Comparison of ENCODE assay signal across 8 cellular contexts in genomic region chr11:62602141-62603071, GRCh38. TPM values are rescaled to one million over a fixed set of nuclear protein-coding genes. Genes with fewer than 3 reads are reported as not detected.
A peak's percentile ranks its signal among the peaks of the same experiment; 100 is the strongest.
DNase-seq lines count a peak whose midpoint lies in the region; ATAC-seq, FAIRE-seq and TF ChIP-seq lines count a peak whose summit lies in the region.

No MANE protein-coding gene starts in this region.

- H4K20me1 ChIP-seq in keratinocyte (ENCODE audit: control insufficient read depth, extremely low read depth, insufficient read depth, low read length) = no peaks in the 10 kb centered on the region

- no peak for FAIRE-seq in keratinocyte (lab: Jason Lieb, UNC)

- H3K9ac ChIP-seq in keratinocyte (ENCODE audit: control insufficient read depth, extremely low read depth, insufficient read depth, low read length) = peak overlapping the region; percentile 70

- peak overlapping the region; percentile 62 for H3K4me3 ChIP-seq in CD8-positive, alpha-beta T cell (ENCODE audit: low read depth, low read length)
- peak overlapping the region; percentile 67 for H3K4me3 ChIP-seq in choroid plexus epithelial cell (ENCODE audit: low read depth, low read length)
- peak overlapping the region; percentile 61 to 86 (median 75) for H3K4me3 ChIP-seq in keratinocyte (ENCODE audit: control insufficient read depth in 2 of 3, extremely low read depth in 1 of 3, insufficient read depth in 2 of 3, low read depth in 1 of 3, low read length in 3 of 3)
- H3K4me3 ChIP-seq in skin epidermis = peak overlapping the region; percentile 73 to 99 (median 92)

- peaks cover 22% of the 10 kb centered on the region for H3K4me1 ChIP-seq in CD8-positive, alpha-beta T cell (ENCODE audit: insufficient read depth, low read length)
- H3K4me1 ChIP-seq in keratinocyte (ENCODE audit: control insufficient read depth, extremely low read depth, insufficient read depth, low read length) = peaks cover 14% of the 10 kb centered on the region

- H3K9me3 ChIP-seq in CD8-positive, alpha-beta T cell (ENCODE audit: low read length) = no peaks in the 10 kb centered on the region
- no peaks in the 10 kb centered on the region for H3K9me3 ChIP-seq in keratinocyte (ENCODE audit: control insufficient read depth, low read depth, low read length)

- H3K4me3 Mint-ChIP-seq in CD8-positive, alpha-beta T cell = peak overlapping the region; percentile 89

- intact Hi-C loops in CD8-positive, alpha-beta T cell (cut with DNase I, micrococcal nuclease) = loop anchor here (1.0 to 5.0 kb wide), 3 partner anchors 9 to 1235 kb away; partner anchors contain the start of genes ATL3 (in 1 of the 2) and MARK2 (in 1 of the 2)

- dilution Hi-C loops in keratinocyte (cut with MboI; ENCODE audit: extremely low pct_ligation_motif_present, low sequenced_read_pairs) = no loop called here

- CTCF ChIA-PET in CD8-positive, alpha-beta T cell (lab: Charles Lee) = interaction anchor here (0.7 to 4.7 kb wide), 4 partner anchors 9 to 178 kb away, joined by 4 to 37 read pairs (median 9); partner anchors contain the start of genes EML3, GANAB and TUT1

- H3K4me1 Mint-ChIP-seq in CD8-positive, alpha-beta T cell (ENCODE audit: low read depth) = peaks cover 58% of the 10 kb centered on the region

- peak overlapping the region; percentile 92 for H3K27ac Mint-ChIP-seq in CD8-positive, alpha-beta T cell

- TF ChIP-seq CTCF in CD8-positive, alpha-beta T cell (IDR thresholded peaks at IDR 0.05) = no peak
- no peak for TF ChIP-seq CTCF in choroid plexus epithelial cell (conservative IDR thresholded peaks at IDR 0.05; ENCODE audit: low read depth, low read length)
- TF ChIP-seq CTCF in keratinocyte (optimal IDR thresholded peaks at IDR 0.05 in 1 of 3, IDR thresholded peaks at IDR 0.05 in 1 of 3, conservative IDR thresholded peaks at IDR 0.05 in 1 of 3; ENCODE audit: extremely low read depth in 1 of 3, insufficient read depth in 2 of 3, low read length in 3 of 3) = peak in 2 of 3 experiments; percentile 18 to 39

- H3K4me2 ChIP-seq in keratinocyte (ENCODE audit: control insufficient read depth, extremely low read depth, insufficient read depth, low read depth, low read length) = peak overlapping the region; percentile 80

- H3K36me3 ChIP-seq in CD8-positive, alpha-beta T cell (ENCODE audit: insufficient read depth, low read length) = peaks cover 26% of the 10 kb centered on the region
- peaks cover 19 to 24% of the 10 kb centered on the region in 2 experiments for H3K36me3 ChIP-seq in keratinocyte (ENCODE audit: control insufficient read depth in 2 of 2, extremely low read depth in 1 of 2, insufficient read depth in 2 of 2, low read length in 2 of 2)

- peak overlapping the region; percentile 37 for H3K27ac ChIP-seq in CD8-positive, alpha-beta T cell (ENCODE audit: low read depth, low read length)
- H3K27ac ChIP-seq in keratinocyte (ENCODE audit: control insufficient read depth, insufficient read depth, low read length) (peak overlapping the region; percentile 68), skin epidermis (peak overlapping the region in 20 of 21 experiments; percentile 58 to 100 (median 98))

- no peaks in the 10 kb centered on the region for H3K9me3 Mint-ChIP-seq in CD8-positive, alpha-beta T cell

- ATAC-seq in CD8-positive, alpha-beta T cell = no peak
- peak; percentile 0 for ATAC-seq in HG02759 (IDR thresholded peaks at IDR 0.05; ENCODE audit: unreplicated experiment)
- ATAC-seq in HG03378 (IDR thresholded peaks at IDR 0.05; ENCODE audit: unreplicated experiment) = no peak

- POLR2A ChIA-PET in CD8-positive, alpha-beta T cell (lab: Charles Lee) = interaction anchor here (0.7 to 3.8 kb wide), 22 partner anchors 8 to 253 kb away, joined by 3 to 78 read pairs (median 4); partner anchors contain the start of genes B3GAT3, C11orf98, CSKMT and EEF1G

- H3K36me3 Mint-ChIP-seq in CD8-positive, alpha-beta T cell = peaks cover 76% of the 10 kb centered on the region

- H3K79me2 ChIP-seq in keratinocyte (ENCODE audit: control insufficient read depth, insufficient read depth, low read length) = peaks cover 36% of the 10 kb centered on the region

- H3K27me3 Mint-ChIP-seq in CD8-positive, alpha-beta T cell (ENCODE audit: low read depth) = no peaks in the 10 kb centered on the region

- H2AFZ ChIP-seq in keratinocyte (ENCODE audit: control insufficient read depth, low read length) = peak overlapping the region; percentile 42

- no peaks in the 10 kb centered on the region for H3K27me3 ChIP-seq in CD8-positive, alpha-beta T cell (ENCODE audit: insufficient read depth, low read length)
- H3K27me3 ChIP-seq in keratinocyte (ENCODE audit: control insufficient read depth, extremely low read depth, insufficient read depth, low read length) = no peaks in the 10 kb centered on the region

- no peaks in the 10 kb centered on the region for H3K9me1 ChIP-seq in keratinocyte (ENCODE audit: control insufficient read depth, extremely low read depth, insufficient read depth, low read length)

- peak in 2 of 7 experiments; percentile 26 to 28 for DNase-seq in CD8-positive, alpha-beta T cell
- peak; percentile 82 for DNase-seq in RKO (ENCODE audit: low spot score)
- DNase-seq in choroid plexus epithelial cell (ENCODE audit: low read depth) = peak; percentile 75
- DNase-seq in keratinocyte (ENCODE audit: low read depth, low spot score) = no peak
- no peak for DNase-seq in SW 1271 (lab: John Stamatoyannopoulos, UW)

RNA-seq across cellular contexts. Expression of gene MTA2, which starts 0.7 kb away (rescaled TPM):
- 100 to 1,000 TPM; 148 to 154 TPM for total RNA-seq in CD8-positive, alpha-beta T cell
- 29.4 to 44.3 TPM (median 39.7 TPM) in 3 replicates for polyA plus RNA-seq in keratinocyte
- 36.0 TPM for polyA plus RNA-seq in keratinocyte (2011; ENCODE audit: low read depth)
- polyA plus RNA-seq in keratinocyte (2011; cell fraction: cytosol; rRNA removed) = 25.2 and 30.6 TPM in 2 replicates
- polyA plus RNA-seq in keratinocyte (2011; cell fraction: nucleus; rRNA removed) = 65.7 and 66.8 TPM in 2 replicates
- polyA plus RNA-seq in keratinocyte (2012; ENCODE audit: low replicate concordance) = 49.0 and 96.6 TPM in 2 replicates
- polyA minus RNA-seq in keratinocyte = 56.3 to 107 TPM (median 107 TPM) in 3 replicates
- polyA minus RNA-seq in keratinocyte (2011; cell fraction: cytosol; rRNA and poly(A)+ RNA removed) = 43.5 TPM
- 43.9 and 54.5 TPM in 2 replicates for polyA minus RNA-seq in keratinocyte (2011; cell fraction: nucleus; rRNA and poly(A)+ RNA removed)

RNA-seq across cellular contexts. Expression of gene EML3, which starts 10.2 kb away (rescaled TPM):
- total RNA-seq in CD8-positive, alpha-beta T cell = 100 to 1,000 TPM; 167 to 189 TPM
- polyA plus RNA-seq in keratinocyte = 13.6 to 15.1 TPM (median 13.6 TPM) in 3 replicates
- polyA plus RNA-seq in keratinocyte (2011; ENCODE audit: low read depth) = 10.9 TPM
- polyA plus RNA-seq in keratinocyte (2011; cell fraction: cytosol; rRNA removed) = 5.5 and 6.4 TPM in 2 replicates
- polyA plus RNA-seq in keratinocyte (2011; cell fraction: nucleus; rRNA removed) = 40.3 and 47.3 TPM in 2 replicates
- 12.8 and 16.1 TPM in 2 replicates for polyA plus RNA-seq in keratinocyte (2012; ENCODE audit: low replicate concordance)
- polyA minus RNA-seq in keratinocyte = 18.4 to 40.8 TPM (median 19.1 TPM) in 3 replicates
- polyA minus RNA-seq in keratinocyte (2011; cell fraction: cytosol; rRNA and poly(A)+ RNA removed) = 17.3 TPM
- polyA minus RNA-seq in keratinocyte (2011; cell fraction: nucleus; rRNA and poly(A)+ RNA removed) = 9.6 and 10.6 TPM in 2 replicates

RNA-seq across cellular contexts. Expression of gene ROM1, which starts 10.7 kb away (rescaled TPM):
- total RNA-seq in CD8-positive, alpha-beta T cell = 1 to 10 TPM; 1.7 to 2.1 TPM
- 1.0 to 1.9 TPM (median 1.5 TPM) in 3 replicates for polyA plus RNA-seq in keratinocyte
- polyA plus RNA-seq in keratinocyte (2011; ENCODE audit: low read depth) = 0.42 TPM
- 0.92 and 1.6 TPM in 2 replicates for polyA plus RNA-seq in keratinocyte (2011; cell fraction: cytosol; rRNA removed)
- polyA plus RNA-seq in keratinocyte (2011; cell fraction: nucleus; rRNA removed) = 0.96 and 1.2 TPM in 2 replicates
- 1.7 TPM in 2 replicates for polyA plus RNA-seq in keratinocyte (2012; ENCODE audit: low replicate concordance)
- 1.2 to 1.3 TPM in 2 of 3 replicates, not detected in the other for polyA minus RNA-seq in keratinocyte
- polyA minus RNA-seq in keratinocyte (2011; cell fraction: cytosol; rRNA and poly(A)+ RNA removed) = not detected
- polyA minus RNA-seq in keratinocyte (2011; cell fraction: nucleus; rRNA and poly(A)+ RNA removed) = 0.39 TPM in 1 of 2 replicates, not detected in the other

RNA-seq across cellular contexts. Expression of gene TUT1, which starts 11.1 kb away (rescaled TPM):
- 10 to 100 TPM; 15.3 to 17.7 TPM for total RNA-seq in CD8-positive, alpha-beta T cell
- polyA plus RNA-seq in keratinocyte = 10.1 to 12.3 TPM (median 10.5 TPM) in 3 replicates
- 4.3 TPM for polyA plus RNA-seq in keratinocyte (2011; ENCODE audit: low read depth)
- 4.7 and 7.8 TPM in 2 replicates for polyA plus RNA-seq in keratinocyte (2011; cell fraction: cytosol; rRNA removed)
- polyA plus RNA-seq in keratinocyte (2011; cell fraction: nucleus; rRNA removed) = 31.6 and 35.4 TPM in 2 replicates
- polyA plus RNA-seq in keratinocyte (2012; ENCODE audit: low replicate concordance) = 10.6 and 11.7 TPM in 2 replicates
- polyA minus RNA-seq in keratinocyte = 5.7 to 10.8 TPM (median 9.4 TPM) in 3 replicates
- 7.5 TPM for polyA minus RNA-seq in keratinocyte (2011; cell fraction: cytosol; rRNA and poly(A)+ RNA removed)
- polyA minus RNA-seq in keratinocyte (2011; cell fraction: nucleus; rRNA and poly(A)+ RNA removed) = 9.0 and 14.4 TPM in 2 replicates

RNA-seq across cellular contexts. Expression of gene B3GAT3, which starts 19.4 kb away (rescaled TPM):
- 10 to 100 TPM; 41.7 to 44.0 TPM for total RNA-seq in CD8-positive, alpha-beta T cell
- 15.1 to 28.2 TPM (median 17.7 TPM) in 3 replicates for polyA plus RNA-seq in keratinocyte
- 9.4 TPM for polyA plus RNA-seq in keratinocyte (2011; ENCODE audit: low read depth)
- 10.3 and 28.9 TPM in 2 replicates for polyA plus RNA-seq in keratinocyte (2011; cell fraction: cytosol; rRNA removed)
- polyA plus RNA-seq in keratinocyte (2011; cell fraction: nucleus; rRNA removed) = 31.7 and 47.5 TPM in 2 replicates
- polyA plus RNA-seq in keratinocyte (2012; ENCODE audit: low replicate concordance) = 24.0 and 24.7 TPM in 2 replicates
- 7.4 to 15.9 TPM (median 8.8 TPM) in 3 replicates for polyA minus RNA-seq in keratinocyte
- 48.2 TPM for polyA minus RNA-seq in keratinocyte (2011; cell fraction: cytosol; rRNA and poly(A)+ RNA removed)
- polyA minus RNA-seq in keratinocyte (2011; cell fraction: nucleus; rRNA and poly(A)+ RNA removed) = 18.9 and 23.1 TPM in 2 replicates

Comparison
In these comparisons a context has a peak if more than half of its experiments do, and no peak if none do; other contexts are left out.
1. DNase-seq: peak in RKO (single experiment) and choroid plexus epithelial cell (single experiment); none in keratinocyte (single experiment) and SW 1271 (0 of 2).
2. H3K27ac ChIP-seq: peak in every context shown above with its lines; median percentile 98 in skin epidermis; 68 in keratinocyte; 37 in CD8-positive, alpha-beta T cell.
3. CTCF ChIP-seq: peak in keratinocyte (2 of 3); none in CD8-positive, alpha-beta T cell (single experiment) and choroid plexus epithelial cell (single experiment).
4. Peak in every context shown above with its lines, with median percentiles within 50 percentile points of each other: H3K4me3 ChIP-seq.